ENCODE assay signal across 1 cellular context in the genomic region with DNA sequence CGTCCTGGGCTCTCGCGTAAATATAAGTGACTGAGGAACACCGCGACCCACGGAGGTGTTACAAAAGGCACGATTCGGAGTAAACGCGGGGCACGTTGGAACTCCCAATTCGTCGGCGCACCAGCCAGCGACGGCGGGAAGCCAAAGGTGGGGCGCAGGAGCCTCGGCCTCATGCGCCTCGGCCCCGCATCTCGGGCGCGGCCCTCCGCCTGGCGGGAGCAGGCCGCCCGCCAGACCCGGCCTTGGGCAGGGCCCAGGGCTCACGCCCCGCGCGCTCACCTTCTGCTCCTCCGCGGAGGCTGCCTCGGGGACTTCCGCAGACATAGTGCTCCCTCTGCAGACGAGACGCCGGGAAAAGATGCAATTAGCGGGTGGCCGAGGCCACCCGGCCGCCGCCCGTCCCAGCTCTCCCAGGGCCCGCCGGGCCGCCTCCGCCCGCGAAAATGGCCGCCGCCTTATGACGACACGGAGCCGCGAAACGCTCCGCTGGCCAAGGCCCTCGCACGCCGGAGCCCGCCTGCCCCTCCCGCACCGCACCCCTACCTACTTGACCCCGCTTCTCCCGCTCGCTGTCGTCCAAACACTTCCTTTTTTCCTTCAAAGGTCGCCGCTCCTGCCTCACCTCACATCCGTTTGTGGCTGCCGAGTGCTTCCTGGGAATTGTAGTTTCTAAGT.
TF ChIP-seq lines count a peak whose summit lies in the region.

A gene with protein sequence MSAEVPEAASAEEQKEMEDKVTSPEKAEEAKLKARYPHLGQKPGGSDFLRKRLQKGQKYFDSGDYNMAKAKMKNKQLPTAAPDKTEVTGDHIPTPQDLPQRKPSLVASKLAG (minus strand): TSS at position 462 of the 675 bp plus-strand sequence. CDS start 138 bp downstream, at position 324.

TF ChIP-seq in K562, 482 proteins besides CTCF, POLR2A, EP300 and RAD21 (continued from another document and continues in another):
- TF ChIP-seq, protein P1, sequence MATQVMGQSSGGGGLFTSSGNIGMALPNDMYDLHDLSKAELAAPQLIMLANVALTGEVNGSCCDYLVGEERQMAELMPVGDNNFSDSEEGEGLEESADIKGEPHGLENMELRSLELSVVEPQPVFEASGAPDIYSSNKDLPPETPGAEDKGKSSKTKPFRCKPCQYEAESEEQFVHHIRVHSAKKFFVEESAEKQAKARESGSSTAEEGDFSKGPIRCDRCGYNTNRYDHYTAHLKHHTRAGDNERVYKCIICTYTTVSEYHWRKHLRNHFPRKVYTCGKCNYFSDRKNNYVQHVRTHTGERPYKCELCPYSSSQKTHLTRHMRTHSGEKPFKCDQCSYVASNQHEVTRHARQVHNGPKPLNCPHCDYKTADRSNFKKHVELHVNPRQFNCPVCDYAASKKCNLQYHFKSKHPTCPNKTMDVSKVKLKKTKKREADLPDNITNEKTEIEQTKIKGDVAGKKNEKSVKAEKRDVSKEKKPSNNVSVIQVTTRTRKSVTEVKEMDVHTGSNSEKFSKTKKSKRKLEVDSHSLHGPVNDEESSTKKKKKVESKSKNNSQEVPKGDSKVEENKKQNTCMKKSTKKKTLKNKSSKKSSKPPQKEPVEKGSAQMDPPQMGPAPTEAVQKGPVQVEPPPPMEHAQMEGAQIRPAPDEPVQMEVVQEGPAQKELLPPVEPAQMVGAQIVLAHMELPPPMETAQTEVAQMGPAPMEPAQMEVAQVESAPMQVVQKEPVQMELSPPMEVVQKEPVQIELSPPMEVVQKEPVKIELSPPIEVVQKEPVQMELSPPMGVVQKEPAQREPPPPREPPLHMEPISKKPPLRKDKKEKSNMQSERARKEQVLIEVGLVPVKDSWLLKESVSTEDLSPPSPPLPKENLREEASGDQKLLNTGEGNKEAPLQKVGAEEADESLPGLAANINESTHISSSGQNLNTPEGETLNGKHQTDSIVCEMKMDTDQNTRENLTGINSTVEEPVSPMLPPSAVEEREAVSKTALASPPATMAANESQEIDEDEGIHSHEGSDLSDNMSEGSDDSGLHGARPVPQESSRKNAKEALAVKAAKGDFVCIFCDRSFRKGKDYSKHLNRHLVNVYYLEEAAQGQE (CRISPR knock-in tag; IDR thresholded peaks at IDR 0.05; ENCODE audit: low read depth): peak; percentile 40; the same call in 1 of the 2 replicates
- TF ChIP-seq NR2F6 (CRISPR knock-in tag; IDR thresholded peaks at IDR 0.05) (no peak), ZNF431 (CRISPR knock-in tag; IDR thresholded peaks at IDR 0.05) (peak; percentile 62; the same call in 1 of the 2 replicates), HDAC1 (IDR thresholded peaks at IDR 0.05) (peak in 1 of 2 experiments; percentile 33; a peak in 1 of 4 replicates), ZBTB1 (CRISPR knock-in tag; IDR thresholded peaks at IDR 0.05; ENCODE audit: borderline replicate concordance, low read depth) (peak; percentile 85), NFRKB (IDR thresholded peaks at IDR 0.05; ENCODE audit: low read depth) (peak; percentile 61; the same call in 1 of the 2 replicates), HCFC1 (IDR thresholded peaks at IDR 0.05; ENCODE audit: low read depth, low read length) (peak; percentile 94), SETDB1 (IDR thresholded peaks at IDR 0.05; ENCODE audit: low read length) (no peak), CCNT2 (IDR thresholded peaks at IDR 0.05; ENCODE audit: borderline replicate concordance, extremely low read depth, insufficient read length, low read depth, low read length) (peak; percentile 74), EWSR1 (IDR thresholded peaks at IDR 0.05; ENCODE audit: borderline replicate concordance, low read depth, partially characterized antibody) (no peak), ZBTB7A (IDR thresholded peaks at IDR 0.05; ENCODE audit: borderline replicate concordance, control insufficient read depth, low read depth, low read length) (0 out of 2 replicates have a peak, but pooled peaks have one; percentile 30), HNRNPH1 (optimal IDR thresholded peaks at IDR 0.05; ENCODE audit: low read depth, low read length) (no peak), U2AF1 (optimal IDR thresholded peaks at IDR 0.05; ENCODE audit: low read depth, low read length) (peak; percentile 63), SIX5 (IDR thresholded peaks at IDR 0.05; ENCODE audit: borderline replicate concordance in 1 of 2, insufficient read depth in 1 of 2, low read depth in 1 of 2, low read length in 2 of 2) (peak; percentile 71 to 73; a peak in 3 of 4 replicates), ZNF57 (CRISPR knock-in tag; IDR thresholded peaks at IDR 0.05) (no peak), NRF1 (conservative IDR thresholded peaks at IDR 0.05 in 1 of 2, IDR thresholded peaks at IDR 0.05 in 1 of 2) (peak; percentile 33 to 51; a peak in 2 of 4 replicates), CBX5 (IDR thresholded peaks at IDR 0.05; ENCODE audit: borderline replicate concordance, low read depth) (peak; percentile 56), NONO (IDR thresholded peaks at IDR 0.05; ENCODE audit: low read depth in 2 of 2, low read length in 1 of 2) (peak; percentile 60 to 68; a peak in 3 of 4 replicates), ZNF143 (CRISPR knock-in tag; IDR thresholded peaks at IDR 0.05) (peak; percentile 91), RNF2 (IDR thresholded peaks at IDR 0.05) (peak; percentile 69; the same call in 1 of the 2 replicates), PCBP1 (IDR thresholded peaks at IDR 0.05; ENCODE audit: low read depth, low read length, poor library complexity, severe bottlenecking) (peak; percentile 59), MTA2 (IDR thresholded peaks at IDR 0.05; ENCODE audit: low read depth) (peak; percentile 67), NR2C2 (CRISPR knock-in tag; IDR thresholded peaks at IDR 0.05) (peak; percentile 98), NR2C2 (tag; IDR thresholded peaks at IDR 0.05) (peak; percentile 99), SMAD2 (IDR thresholded peaks at IDR 0.05; ENCODE audit: low read depth, low read length) (no peak), ZNF311 (CRISPR knock-in tag; IDR thresholded peaks at IDR 0.05) (no peak), POLR2AphosphoS5 (IDR thresholded peaks at IDR 0.05; ENCODE audit: control insufficient read depth, insufficient read depth, low read depth, low read length) (peak; percentile 65), SAFB (IDR thresholded peaks at IDR 0.05; ENCODE audit: borderline replicate concordance, low read depth, low read length) (no peak), KAT7 (CRISPR knock-in tag; IDR thresholded peaks at IDR 0.05; ENCODE audit: borderline replicate concordance) (0 out of 2 replicates have a peak, but pooled peaks have one; percentile 40), FOSL1 (tag; conservative IDR thresholded peaks at IDR 0.05) (peak; percentile 41; the same call in 1 of the 2 replicates), ZNF197 (CRISPR knock-in tag; IDR thresholded peaks at IDR 0.05; ENCODE audit: low read depth) (no peak), RBM25 (IDR thresholded peaks at IDR 0.05; ENCODE audit: low read depth, low read length, severe bottlenecking) (peak; percentile 30), BHLHE40 (IDR thresholded peaks at IDR 0.05; ENCODE audit: low read length) (peak; percentile 54), BRD4 (IDR thresholded peaks at IDR 0.05) (peak; percentile 74), RBM14 (IDR thresholded peaks at IDR 0.05; ENCODE audit: borderline replicate concordance, insufficient read depth, low read depth, low read length) (peak; percentile 66; the same call in 1 of the 2 replicates), TEAD1 (CRISPR knock-in tag; IDR thresholded peaks at IDR 0.05) (no peak), POLR2G (IDR thresholded peaks at IDR 0.05; ENCODE audit: low read depth, low read length) (peak; percentile 95), YY1 (IDR thresholded peaks at IDR 0.05; ENCODE audit: borderline replicate concordance in 1 of 3, control insufficient read depth in 1 of 3, extremely low read depth in 1 of 3, insufficient read depth in 3 of 3, insufficient read length in 1 of 3, insufficient replicate concordance in 2 of 3, low read depth in 1 of 3, low read length in 2 of 3) (peak; percentile 83 to 97 (median 96)), ZNF146 (CRISPR knock-in tag; IDR thresholded peaks at IDR 0.05; ENCODE audit: unreplicated experiment) (no peak)
- TF ChIP-seq, protein P2, sequence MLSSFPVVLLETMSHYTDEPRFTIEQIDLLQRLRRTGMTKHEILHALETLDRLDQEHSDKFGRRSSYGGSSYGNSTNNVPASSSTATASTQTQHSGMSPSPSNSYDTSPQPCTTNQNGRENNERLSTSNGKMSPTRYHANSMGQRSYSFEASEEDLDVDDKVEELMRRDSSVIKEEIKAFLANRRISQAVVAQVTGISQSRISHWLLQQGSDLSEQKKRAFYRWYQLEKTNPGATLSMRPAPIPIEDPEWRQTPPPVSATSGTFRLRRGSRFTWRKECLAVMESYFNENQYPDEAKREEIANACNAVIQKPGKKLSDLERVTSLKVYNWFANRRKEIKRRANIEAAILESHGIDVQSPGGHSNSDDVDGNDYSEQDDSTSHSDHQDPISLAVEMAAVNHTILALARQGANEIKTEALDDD (IDR thresholded peaks at IDR 0.05): no peak
- TF ChIP-seq, protein P3, sequence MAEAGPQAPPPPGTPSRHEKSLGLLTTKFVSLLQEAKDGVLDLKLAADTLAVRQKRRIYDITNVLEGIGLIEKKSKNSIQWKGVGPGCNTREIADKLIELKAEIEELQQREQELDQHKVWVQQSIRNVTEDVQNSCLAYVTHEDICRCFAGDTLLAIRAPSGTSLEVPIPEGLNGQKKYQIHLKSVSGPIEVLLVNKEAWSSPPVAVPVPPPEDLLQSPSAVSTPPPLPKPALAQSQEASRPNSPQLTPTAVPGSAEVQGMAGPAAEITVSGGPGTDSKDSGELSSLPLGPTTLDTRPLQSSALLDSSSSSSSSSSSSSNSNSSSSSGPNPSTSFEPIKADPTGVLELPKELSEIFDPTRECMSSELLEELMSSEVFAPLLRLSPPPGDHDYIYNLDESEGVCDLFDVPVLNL (CRISPR knock-in tag; IDR thresholded peaks at IDR 0.05; ENCODE audit: low read depth): peak; percentile 65; the same call in 1 of the 2 replicates
- TF ChIP-seq, protein P4, sequence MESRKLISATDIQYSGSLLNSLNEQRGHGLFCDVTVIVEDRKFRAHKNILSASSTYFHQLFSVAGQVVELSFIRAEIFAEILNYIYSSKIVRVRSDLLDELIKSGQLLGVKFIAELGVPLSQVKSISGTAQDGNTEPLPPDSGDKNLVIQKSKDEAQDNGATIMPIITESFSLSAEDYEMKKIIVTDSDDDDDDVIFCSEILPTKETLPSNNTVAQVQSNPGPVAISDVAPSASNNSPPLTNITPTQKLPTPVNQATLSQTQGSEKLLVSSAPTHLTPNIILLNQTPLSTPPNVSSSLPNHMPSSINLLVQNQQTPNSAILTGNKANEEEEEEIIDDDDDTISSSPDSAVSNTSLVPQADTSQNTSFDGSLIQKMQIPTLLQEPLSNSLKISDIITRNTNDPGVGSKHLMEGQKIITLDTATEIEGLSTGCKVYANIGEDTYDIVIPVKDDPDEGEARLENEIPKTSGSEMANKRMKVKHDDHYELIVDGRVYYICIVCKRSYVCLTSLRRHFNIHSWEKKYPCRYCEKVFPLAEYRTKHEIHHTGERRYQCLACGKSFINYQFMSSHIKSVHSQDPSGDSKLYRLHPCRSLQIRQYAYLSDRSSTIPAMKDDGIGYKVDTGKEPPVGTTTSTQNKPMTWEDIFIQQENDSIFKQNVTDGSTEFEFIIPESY (CRISPR knock-in tag; IDR thresholded peaks at IDR 0.05): peak; percentile 63
- TF ChIP-seq, protein P5, sequence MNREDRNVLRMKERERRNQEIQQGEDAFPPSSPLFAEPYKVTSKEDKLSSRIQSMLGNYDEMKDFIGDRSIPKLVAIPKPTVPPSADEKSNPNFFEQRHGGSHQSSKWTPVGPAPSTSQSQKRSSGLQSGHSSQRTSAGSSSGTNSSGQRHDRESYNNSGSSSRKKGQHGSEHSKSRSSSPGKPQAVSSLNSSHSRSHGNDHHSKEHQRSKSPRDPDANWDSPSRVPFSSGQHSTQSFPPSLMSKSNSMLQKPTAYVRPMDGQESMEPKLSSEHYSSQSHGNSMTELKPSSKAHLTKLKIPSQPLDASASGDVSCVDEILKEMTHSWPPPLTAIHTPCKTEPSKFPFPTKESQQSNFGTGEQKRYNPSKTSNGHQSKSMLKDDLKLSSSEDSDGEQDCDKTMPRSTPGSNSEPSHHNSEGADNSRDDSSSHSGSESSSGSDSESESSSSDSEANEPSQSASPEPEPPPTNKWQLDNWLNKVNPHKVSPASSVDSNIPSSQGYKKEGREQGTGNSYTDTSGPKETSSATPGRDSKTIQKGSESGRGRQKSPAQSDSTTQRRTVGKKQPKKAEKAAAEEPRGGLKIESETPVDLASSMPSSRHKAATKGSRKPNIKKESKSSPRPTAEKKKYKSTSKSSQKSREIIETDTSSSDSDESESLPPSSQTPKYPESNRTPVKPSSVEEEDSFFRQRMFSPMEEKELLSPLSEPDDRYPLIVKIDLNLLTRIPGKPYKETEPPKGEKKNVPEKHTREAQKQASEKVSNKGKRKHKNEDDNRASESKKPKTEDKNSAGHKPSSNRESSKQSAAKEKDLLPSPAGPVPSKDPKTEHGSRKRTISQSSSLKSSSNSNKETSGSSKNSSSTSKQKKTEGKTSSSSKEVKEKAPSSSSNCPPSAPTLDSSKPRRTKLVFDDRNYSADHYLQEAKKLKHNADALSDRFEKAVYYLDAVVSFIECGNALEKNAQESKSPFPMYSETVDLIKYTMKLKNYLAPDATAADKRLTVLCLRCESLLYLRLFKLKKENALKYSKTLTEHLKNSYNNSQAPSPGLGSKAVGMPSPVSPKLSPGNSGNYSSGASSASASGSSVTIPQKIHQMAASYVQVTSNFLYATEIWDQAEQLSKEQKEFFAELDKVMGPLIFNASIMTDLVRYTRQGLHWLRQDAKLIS (CRISPR knock-in tag; IDR thresholded peaks at IDR 0.05): peak; percentile 38
- TF ChIP-seq, protein P6, sequence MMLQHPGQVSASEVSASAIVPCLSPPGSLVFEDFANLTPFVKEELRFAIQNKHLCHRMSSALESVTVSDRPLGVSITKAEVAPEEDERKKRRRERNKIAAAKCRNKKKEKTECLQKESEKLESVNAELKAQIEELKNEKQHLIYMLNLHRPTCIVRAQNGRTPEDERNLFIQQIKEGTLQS (IDR thresholded peaks at IDR 0.05): no peak
- TF ChIP-seq, protein P6 (CRISPR knock-in tag; conservative IDR thresholded peaks at IDR 0.05): 0 out of 2 replicates have a peak, but pooled peaks have one; percentile 19
- TF ChIP-seq, protein P7, sequence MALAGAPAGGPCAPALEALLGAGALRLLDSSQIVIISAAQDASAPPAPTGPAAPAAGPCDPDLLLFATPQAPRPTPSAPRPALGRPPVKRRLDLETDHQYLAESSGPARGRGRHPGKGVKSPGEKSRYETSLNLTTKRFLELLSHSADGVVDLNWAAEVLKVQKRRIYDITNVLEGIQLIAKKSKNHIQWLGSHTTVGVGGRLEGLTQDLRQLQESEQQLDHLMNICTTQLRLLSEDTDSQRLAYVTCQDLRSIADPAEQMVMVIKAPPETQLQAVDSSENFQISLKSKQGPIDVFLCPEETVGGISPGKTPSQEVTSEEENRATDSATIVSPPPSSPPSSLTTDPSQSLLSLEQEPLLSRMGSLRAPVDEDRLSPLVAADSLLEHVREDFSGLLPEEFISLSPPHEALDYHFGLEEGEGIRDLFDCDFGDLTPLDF (CRISPR knock-in tag; IDR thresholded peaks at IDR 0.05): peak; percentile 88
- TF ChIP-seq, protein P8, sequence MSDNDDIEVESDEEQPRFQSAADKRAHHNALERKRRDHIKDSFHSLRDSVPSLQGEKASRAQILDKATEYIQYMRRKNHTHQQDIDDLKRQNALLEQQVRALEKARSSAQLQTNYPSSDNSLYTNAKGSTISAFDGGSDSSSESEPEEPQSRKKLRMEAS (CRISPR knock-in tag; IDR thresholded peaks at IDR 0.05): peak; percentile 78
